In the genomic region with DNA sequence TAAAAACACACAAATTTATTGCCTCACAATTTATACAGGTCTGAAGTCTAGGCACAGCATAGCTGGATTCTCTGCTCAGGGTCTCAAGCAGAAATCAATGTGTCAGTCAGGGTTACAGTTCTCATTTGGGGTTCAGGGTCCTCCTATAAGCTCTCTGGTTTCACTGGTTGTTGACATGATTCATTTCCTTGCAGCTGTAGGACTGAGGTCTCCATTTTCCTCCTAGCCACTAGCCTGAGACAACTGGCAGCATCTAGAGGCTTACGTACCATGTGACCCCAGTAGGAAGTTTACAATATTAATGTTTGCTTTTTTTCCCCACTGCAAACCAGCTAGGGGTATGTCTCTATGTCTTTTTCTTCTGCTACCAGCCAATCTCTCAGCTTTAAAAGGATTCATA, we compare ENCODE assay signal across 15 cellular contexts.
"Had no signal": no experiment of that assay in that cellular context is flagged by ENCODE, and none has a peak within 500 bp of the region (broad histone marks: within the 10 kb centered on the region; RNA-seq: fewer than 3 reads in every experiment).

No MANE protein-coding gene starts in this region.

- ATAC-seq: mucosa of descending colon; right cardiac atrium; stimulated activated naive CD8-positive, alpha-beta T cell treated with anti-CD3 and anti-CD28 coated beads, Interleukin-15, Interleukin-2, amounts not matched to agents 100 U/mL and 50 U/mL, for 24 hours had no signal

- H3K27ac ChIP-seq: hepatocyte, left ventricle myocardium inferior had no signal

- DNase-seq: activated CD4-positive, alpha-beta T cell treated with anti-CD3 and anti-CD28 coated beads, Interleukin-2, amount 10 ng/mL, durations not matched to agents 7 days and 5 days; activated CD4-positive, CD25-positive, alpha-beta regulatory T cell; activated CD8-positive, alpha-beta memory T cell treated with anti-CD3 and anti-CD28 coated beads for 24 hours; activated naive CD4-positive, alpha-beta T cell; activated naive CD8-positive, alpha-beta T cell treated with anti-CD3 and anti-CD28 coated beads, Interleukin-2, amount 10 ng/mL, durations not matched to agents 7 days and 5 days; cerebellar nuclear complex; left ventricle myocardium inferior; mucosa of descending colon; occipital lobe; right cardiac atrium; small intestine; stimulated activated naive CD8-positive, alpha-beta T cell treated with anti-CD3 and anti-CD28 coated beads, Interleukin-15, Interleukin-2, amounts not matched to agents 100 U/mL and 50 U/mL, for 24 hours; T-helper 2 cell; trophoblast cell had no signal
